Comparison of ENCODE assay signal across 31 cellular contexts in the genomic region with DNA sequence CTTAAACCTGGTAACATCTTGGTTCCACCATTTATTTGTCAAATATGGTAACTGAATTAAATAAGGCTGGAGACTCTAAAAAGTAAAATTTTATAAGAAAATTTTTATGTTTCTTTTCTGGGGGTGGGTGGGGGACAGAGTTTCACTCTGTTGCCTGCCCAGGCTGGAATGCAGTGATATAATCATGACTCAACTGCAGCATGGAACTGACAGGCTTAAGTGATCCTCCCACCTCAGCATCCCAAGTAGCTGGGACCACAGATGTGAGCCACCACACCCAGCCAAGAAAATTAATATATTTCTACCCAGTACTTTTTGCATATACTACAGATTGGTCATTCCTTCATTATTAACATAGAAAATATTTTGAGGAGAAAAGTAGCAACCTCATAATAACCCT.
A peak's percentile ranks its signal among the peaks of the same experiment; 100 is the strongest.
DNase-seq lines count a peak whose midpoint lies in the region; ATAC-seq, FAIRE-seq and TF ChIP-seq lines count a peak whose summit lies in the region.
"Had no signal": no experiment of that assay in that cellular context is flagged by ENCODE, and none has a peak within 500 bp of the region (broad histone marks: within the 10 kb centered on the region; RNA-seq: fewer than 3 reads in every experiment).

No MANE protein-coding gene starts in this region.

- no peak overlapping the region for H3K4me3 Mint-ChIP-seq in T-helper 2 cell treated with Interferon-gamma antibody and Interleukin-4, amounts not matched to agents 5 μg/mL and 100 μg/mL, for 36 hours
- H3K4me3 Mint-ChIP-seq: H9; naive thymus-derived CD8-positive, alpha-beta T cell; T-cell had no signal

- H3K36me3 ChIP-seq in bronchial epithelial cell (ENCODE audit: control insufficient read depth, insufficient read depth, low read length): no peaks in the 10 kb centered on the region
- H3K36me3 ChIP-seq: cardiac muscle cell, esophagus muscularis mucosa, SJCRH30, stomach, tibial nerve had no signal

- no peak for TF ChIP-seq RAD21 in A549 (conservative IDR thresholded peaks at IDR 0.05 in 1 of 2, IDR thresholded peaks at IDR 0.05 in 1 of 2)

- H3K27me3 Mint-ChIP-seq in T-helper 2 cell treated with Interferon-gamma antibody and Interleukin-4, amounts not matched to agents 5 μg/mL and 100 μg/mL, for 36 hours (ENCODE audit: low read depth): no peaks in the 10 kb centered on the region
- H3K27me3 Mint-ChIP-seq: naive thymus-derived CD8-positive, alpha-beta T cell; T-cell had no signal

- FAIRE-seq in A549 (lab: Jason Lieb, UNC) (no peak), bronchial epithelial cell (lab: Jason Lieb, UNC) (no peak)
- FAIRE-seq: GM19239, small intestine had no signal

- 0 out of 3 replicates have a peak overlapping the region, but pooled peaks have one; percentile 5 for H3K4me2 ChIP-seq in A549

- CTCF ChIA-PET in A549 (lab: Yijun Ruan, JAX): interaction anchor here (1.0 kb wide), 1 partner anchor 18 kb away, joined by 3 read pairs; no protein-coding TSS in a partner anchor

- peak overlapping the region in 1 of 2 experiments; percentile 14; a peak in 1 of 6 replicates for H3K27ac ChIP-seq in A549
- H3K27ac ChIP-seq: cardiac muscle cell, esophagus muscularis mucosa, SJCRH30, stomach, tibial nerve had no signal

- H3K4me1 ChIP-seq in A549: peaks cover 29% of the 10 kb centered on the region
- H3K4me1 ChIP-seq: SJCRH30, tibial nerve had no signal

- H3K9me3 ChIP-seq in A549: no peaks in the 10 kb centered on the region; the same call in 2 of the 3 replicates
- H3K9me3 ChIP-seq: esophagus muscularis mucosa, stomach, tibial nerve had no signal

- TF ChIP-seq POLR2A in A549 (IDR thresholded peaks at IDR 0.05; ENCODE audit: low read length): no peak

- DNase-seq in A549 (ENCODE audit: low read depth in 1 of 2, low spot score in 1 of 2) (no peak), M059J (ENCODE audit: low read depth) (peak; percentile 61), bronchial epithelial cell (ENCODE audit: low read depth) (peak; percentile 83), kidney glomerular epithelial cell (lab: John Stamatoyannopoulos, UW) (peak; percentile 39), CD1c-positive myeloid dendritic cell (ENCODE audit: extremely low spot score) (no peak), HPDE6-E6E7 (ENCODE audit: extremely low spot score) (no peak)
- no peak for DNase-seq in T-helper 2 cell treated with Interferon-gamma antibody and Interleukin-4, amounts not matched to agents 5 μg/mL and 100 μg/mL, for 36 hours (ENCODE audit: low spot score)
- DNase-seq: activated CD4-positive, alpha-beta T cell treated with anti-CD3 and anti-CD28 coated beads, Interleukin-2, amount 50 U/mL, for 48 hours; activated CD8-positive, alpha-beta memory T cell treated with anti-CD3 and anti-CD28 coated beads, Interleukin-2, amount 50 U/mL, for 4 hours; activated naive CD4-positive, alpha-beta T cell treated with anti-CD3 and anti-CD28 coated beads, Interleukin-2, amount 50 U/mL, for 16 hours; amygdala; cortex of kidney; GDM1; H9; Karpas-422; midbrain; naive thymus-derived CD8-positive, alpha-beta T cell; NCI-H1694 treated with DMSO at 0.1 percent for 48 hours; NCI-H524; nucleus accumbens; SJCRH30; small intestine; stimulated activated CD4-positive, alpha-beta T cell treated with anti-CD3 and anti-CD28 coated beads, Interleukin-2, amount 100 ng/mL, for 24 hours; stomach; T-cell had no signal

- H3K4me3 ChIP-seq in A549: no peak overlapping the region
- no peak overlapping the region for H3K4me3 ChIP-seq in bronchial epithelial cell (ENCODE audit: low read depth, low read length)
- H3K4me3 ChIP-seq: cardiac muscle cell, esophagus muscularis mucosa, SJCRH30, stomach, tibial nerve had no signal

- H3K9me3 Mint-ChIP-seq in T-helper 2 cell treated with Interferon-gamma antibody and Interleukin-4, amounts not matched to agents 5 μg/mL and 100 μg/mL, for 36 hours: no peaks in the 10 kb centered on the region
- H3K9me3 Mint-ChIP-seq: naive thymus-derived CD8-positive, alpha-beta T cell had no signal

- no peak for ATAC-seq in A549
- ATAC-seq in HG03460 (IDR thresholded peaks at IDR 0.05; ENCODE audit: unreplicated experiment): no peak
- ATAC-seq: activated CD4-positive, CD25-positive, alpha-beta regulatory T cell treated with anti-CD3 and anti-CD28 coated beads, Interleukin-2, amount 50 U/mL, for 24 hours; naive thymus-derived CD8-positive, alpha-beta T cell; T-cell had no signal

- no peaks in the 10 kb centered on the region for H3K27me3 ChIP-seq in bronchial epithelial cell (ENCODE audit: control insufficient read depth, insufficient read depth, low read length)
- H3K27me3 ChIP-seq: cardiac muscle cell, esophagus muscularis mucosa, SJCRH30, stomach, tibial nerve had no signal

- POLR2A ChIA-PET in A549 (lab: Yijun Ruan, JAX): no interaction called here

- no peak for TF ChIP-seq EP300 in A549 (IDR thresholded peaks at IDR 0.05)

- no peaks in the 10 kb centered on the region for H3K36me3 Mint-ChIP-seq in T-helper 2 cell treated with Interferon-gamma antibody and Interleukin-4, amounts not matched to agents 5 μg/mL and 100 μg/mL, for 36 hours (ENCODE audit: low read depth)
- H3K36me3 Mint-ChIP-seq: naive thymus-derived CD8-positive, alpha-beta T cell; T-cell had no signal

- no peaks in the 10 kb centered on the region for H3K4me1 Mint-ChIP-seq in T-helper 2 cell treated with Interferon-gamma antibody and Interleukin-4, amounts not matched to agents 5 μg/mL and 100 μg/mL, for 36 hours (ENCODE audit: low read depth)
- H3K4me1 Mint-ChIP-seq: naive thymus-derived CD8-positive, alpha-beta T cell; T-cell had no signal

- no peak overlapping the region for H3K27ac Mint-ChIP-seq in T-helper 2 cell treated with Interferon-gamma antibody and Interleukin-4, amounts not matched to agents 5 μg/mL and 100 μg/mL, for 36 hours
- H3K27ac Mint-ChIP-seq: H9; naive thymus-derived CD8-positive, alpha-beta T cell; T-cell had no signal

- TF ChIP-seq CTCF in A549 (IDR thresholded peaks at IDR 0.05): no peak
- TF ChIP-seq CTCF in bronchial epithelial cell (IDR thresholded peaks at IDR 0.05; ENCODE audit: insufficient read depth, low read length, severe bottlenecking): no peak

TF ChIP-seq in A549, 52 proteins besides CTCF, POLR2A, EP300 and RAD21:
- TF ChIP-seq SREBF2 (IDR thresholded peaks at IDR 0.05) (no peak), HEYL (CRISPR knock-in tag; IDR thresholded peaks at IDR 0.05) (no peak), FOSB (CRISPR knock-in tag; IDR thresholded peaks at IDR 0.05) (no peak)

Comparison
In these comparisons a context has a peak if more than half of its experiments do, and no peak if none do; other contexts are left out.
1. DNase-seq: peak in M059J (single experiment), bronchial epithelial cell (single experiment) and kidney glomerular epithelial cell (single experiment); none in A549 (0 of 2), CD1c-positive myeloid dendritic cell (single experiment), HPDE6-E6E7 (single experiment) and T-helper 2 cell treated with Interferon-gamma antibody and Interleukin-4, amounts not matched to agents 5 μg/mL and 100 μg/mL, for 36 hours (single experiment).